ENCODE assay signal across 19 cellular contexts in the genomic region with DNA sequence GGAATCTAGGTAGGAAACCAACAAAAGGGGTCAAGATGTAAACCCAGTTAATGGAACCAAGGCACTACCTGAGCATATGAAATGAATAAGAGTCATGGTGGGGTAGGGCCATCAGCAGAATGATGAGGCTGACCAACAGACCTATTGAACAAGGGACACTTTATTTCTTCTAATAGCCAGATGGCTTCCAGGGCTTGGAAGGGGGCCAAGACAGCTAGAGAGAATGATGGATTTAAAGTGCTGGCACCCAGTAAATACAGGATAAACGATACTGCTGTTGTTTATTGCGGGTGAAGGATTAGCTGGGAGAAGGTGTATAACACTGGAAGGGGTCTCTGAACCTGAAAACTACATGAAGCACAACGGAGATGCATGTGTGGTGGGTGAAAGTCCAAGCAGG. TPM values are rescaled to one million over a fixed set of nuclear protein-coding genes. Genes with fewer than 3 reads are reported as not detected.
DNase-seq lines count a peak whose midpoint lies in the region; ATAC-seq and TF ChIP-seq lines count a peak whose summit lies in the region.
"Had no signal": no experiment of that assay in that cellular context is flagged by ENCODE, and none has a peak within 500 bp of the region (broad histone marks: within the 10 kb centered on the region; RNA-seq: fewer than 3 reads in every experiment).

No MANE protein-coding gene starts in this region.

- H3K9me3 ChIP-seq in left ventricle myocardium inferior (replicated peaks): no peaks in the 10 kb centered on the region
- H3K9me3 ChIP-seq in right cardiac atrium (ENCODE audit: control insufficient read depth, low read length): no peaks in the 10 kb centered on the region
- H3K9me3 ChIP-seq in subcutaneous abdominal adipose tissue (ENCODE audit: control insufficient read depth in 5 of 5, low read length in 5 of 5): no peaks in the 10 kb centered on the region
- H3K9me3 ChIP-seq: colonic mucosa, pancreas, thyroid gland had no signal

- DNase-seq in left ventricle myocardium inferior (no peak), right cardiac atrium (no peak), NCI-H2196 treated with DMSO at 0.1 percent for 48 hours (lab: John Stamatoyannopoulos, UW; ENCODE audit: unreplicated experiment) (peak; percentile 39), SK-MEL-5 (ENCODE audit: low read depth, low spot score) (peak; percentile 13), AML-193 (lab: John Stamatoyannopoulos, UW) (no peak), HCEC 1CT (no peak)
- DNase-seq: CD8-positive, alpha-beta memory T cell; colonic mucosa; endodermal cell; islet precursor cell; naive B cell; stimulated activated naive CD4-positive, alpha-beta T cell; thyroid gland had no signal

- H3K36me3 ChIP-seq in left ventricle myocardium inferior: no peaks in the 10 kb centered on the region
- H3K36me3 ChIP-seq in subcutaneous abdominal adipose tissue (ENCODE audit: control insufficient read depth in 5 of 5, insufficient read depth in 5 of 5, low read length in 5 of 5): no peaks in the 10 kb centered on the region
- H3K36me3 ChIP-seq: colonic mucosa, pancreas, thyroid gland had no signal

- H3K4me1 ChIP-seq in left ventricle myocardium inferior: peaks cover 30% of the 10 kb centered on the region
- H3K4me1 ChIP-seq in right cardiac atrium (ENCODE audit: control insufficient read depth, insufficient read depth, low read length): peaks cover 2% of the 10 kb centered on the region
- peaks cover 6 to 40% (median 17%) of the 10 kb centered on the region in 5 donors for H3K4me1 ChIP-seq in subcutaneous abdominal adipose tissue (ENCODE audit: control insufficient read depth in 5 of 5, insufficient read depth in 5 of 5, low read length in 5 of 5)
- H3K4me1 ChIP-seq: colonic mucosa had no signal

- no peak for ATAC-seq in right cardiac atrium
- no peak for ATAC-seq in HG03280 (IDR thresholded peaks at IDR 0.05; ENCODE audit: unreplicated experiment)
- ATAC-seq: activated CD4-positive, CD25-positive, alpha-beta regulatory T cell treated with anti-CD3 and anti-CD28 coated beads, Interleukin-2, amount 50 U/mL, for 24 hours; activated naive CD4-positive, alpha-beta T cell treated with anti-CD3 and anti-CD28 coated beads, Interleukin-2, amount 50 U/mL, for 72 hours had no signal

- H3K4me3 ChIP-seq in left ventricle myocardium inferior: no peak overlapping the region
- no peak overlapping the region for H3K4me3 ChIP-seq in right cardiac atrium (ENCODE audit: low read length)
- H3K4me3 ChIP-seq in subcutaneous abdominal adipose tissue (ENCODE audit: low read depth in 1 of 5, low read length in 5 of 5): no peak overlapping the region
- H3K4me3 ChIP-seq: colonic mucosa, hepatocyte, pancreas, thyroid gland had no signal

- H3K9ac ChIP-seq in subcutaneous abdominal adipose tissue (ENCODE audit: low read length in 5 of 5): peak overlapping the region in 2 of 5 donors; percentile 31 to 57

- H3K27ac ChIP-seq in left ventricle myocardium inferior (replicated peaks) (peak overlapping the region; percentile 65), right cardiac atrium (ENCODE audit: low read length) (no peak overlapping the region), subcutaneous abdominal adipose tissue (ENCODE audit: low read depth, low read length) (peak overlapping the region; percentile 82)
- H3K27ac ChIP-seq: colonic mucosa, hepatocyte, thyroid gland had no signal

- in situ Hi-C loops in SK-MEL-5 (cut with HindIII; ENCODE audit: low pct_unique_long_range_greater_than_20kb, low sequenced_read_pairs): no loop called here

- no peaks in the 10 kb centered on the region for H3K27me3 ChIP-seq in left ventricle myocardium inferior (ENCODE audit: low read depth)
- no peaks in the 10 kb centered on the region for H3K27me3 ChIP-seq in right cardiac atrium (ENCODE audit: control insufficient read depth, insufficient read depth)
- no peaks in the 10 kb centered on the region for H3K27me3 ChIP-seq in subcutaneous abdominal adipose tissue (ENCODE audit: control insufficient read depth in 5 of 5, insufficient read depth in 4 of 5, low read length in 5 of 5)
- H3K27me3 ChIP-seq: colonic mucosa, hepatocyte, pancreas, thyroid gland had no signal

- no peak for TF ChIP-seq CTCF in left ventricle myocardium inferior (IDR thresholded peaks at IDR 0.05; ENCODE audit: borderline replicate concordance)

- intact Hi-C loops in left ventricle myocardium inferior (cut with micrococcal nuclease): no loop called here
- intact Hi-C loops in right cardiac atrium (cut with DNase I): no loop called here

- WGBS in right cardiac atrium: 69% methylated on average over 3 of the region's 3 CpGs

RNA-seq across cellular contexts. Expression of a gene that starts 15.6 kb away (rescaled TPM):
- total RNA-seq in left ventricle myocardium inferior: 10.1 TPM
- total RNA-seq in right cardiac atrium: 10 to 100 TPM in 1 of 4 donors, 1 to 10 TPM in 3; 4.5 to 10.1 (median 5.8) TPM
- polyA plus RNA-seq in right cardiac atrium: 3.8 TPM
- total RNA-seq in SK-MEL-5 (2014; rRNA removed; shearing (Covaris generic)): 4.4 and 5.5 TPM in 2 replicates
- 4.7 and 6.0 TPM in 2 replicates for polyA plus RNA-seq in SK-MEL-5 (2015; cell fraction: cytosol; rRNA removed)
- polyA plus RNA-seq in SK-MEL-5 (2015; cell fraction: nucleus; rRNA removed): 1.1 and 2.5 TPM in 2 replicates
- total RNA-seq: activated naive CD4-positive, alpha-beta T cell treated with anti-CD3 and anti-CD28 coated beads, Interleukin-2, amount 50 U/mL, for 72 hours; CD8-positive, alpha-beta memory T cell had no signal
- polyA plus RNA-seq: CD8-positive, alpha-beta memory T cell had no signal

Comparison
In these comparisons a context has a peak if more than half of its experiments do, and no peak if none do; other contexts are left out.
1. DNase-seq: peak in NCI-H2196 treated with DMSO at 0.1 percent for 48 hours (single experiment) and SK-MEL-5 (single experiment); none in left ventricle myocardium inferior (single experiment), right cardiac atrium (0 of 3), AML-193 (0 of 2) and HCEC 1CT (single experiment).